ENCODE assay signal across 24 cellular contexts in genomic region chr2:12776457-12777049, GRCh38.
"Had no signal": no experiment of that assay in that cellular context is flagged by ENCODE, and none has a peak within 500 bp of the region (broad histone marks: within the 10 kb centered on the region; RNA-seq: fewer than 3 reads in every experiment).

No MANE protein-coding gene starts in this region.

- H3K4me3 Mint-ChIP-seq: immature natural killer cell, mesothelial cell of epicardium had no signal

- H3K4me3 ChIP-seq: coronary artery, dorsolateral prefrontal cortex, esophagus squamous epithelium, gastrocnemius medialis, heart right ventricle, lower lobe of right lung, mucosa of descending colon had no signal

- H3K27me3 ChIP-seq: gastrocnemius medialis, heart right ventricle had no signal

- H3K4me1 ChIP-seq: esophagus squamous epithelium, gastrocnemius medialis, lower lobe of right lung had no signal

- H3K27ac ChIP-seq: coronary artery, dorsolateral prefrontal cortex, esophagus squamous epithelium, gastrocnemius medialis, heart right ventricle, lower lobe of right lung had no signal

- H3K36me3 Mint-ChIP-seq: mesothelial cell of epicardium had no signal

- ATAC-seq: gastrocnemius medialis, left colon, left lobe of liver, left ventricle myocardium superior, lower lobe of right lung, mucosa of descending colon had no signal

- H3K36me3 ChIP-seq: esophagus squamous epithelium, gastrocnemius medialis, heart right ventricle, lower lobe of right lung had no signal

- DNase-seq: dermis blood vessel endothelial cell; dorsolateral prefrontal cortex; effector CD4-positive, alpha-beta T cell; effector memory CD4-positive, alpha-beta T cell; esophagus squamous epithelium; foreskin fibroblast; foreskin melanocyte; gastrocnemius medialis; glutamatergic neuron; head of caudate nucleus; heart right ventricle; hippocampal formation; immature natural killer cell; islet precursor cell; kidney; kidney glomerular epithelial cell; left colon; left ventricle myocardium superior; lower lobe of right lung; mesenchymal stem cell; mucosa of descending colon had no signal

- H3K27ac Mint-ChIP-seq: immature natural killer cell, mesothelial cell of epicardium had no signal

- H3K9me3 Mint-ChIP-seq: mesothelial cell of epicardium had no signal

- H3K9me3 ChIP-seq: esophagus squamous epithelium, gastrocnemius medialis, lower lobe of right lung, mucosa of descending colon had no signal
